ENCODE assay signal across 6 cellular contexts in the genomic region with DNA sequence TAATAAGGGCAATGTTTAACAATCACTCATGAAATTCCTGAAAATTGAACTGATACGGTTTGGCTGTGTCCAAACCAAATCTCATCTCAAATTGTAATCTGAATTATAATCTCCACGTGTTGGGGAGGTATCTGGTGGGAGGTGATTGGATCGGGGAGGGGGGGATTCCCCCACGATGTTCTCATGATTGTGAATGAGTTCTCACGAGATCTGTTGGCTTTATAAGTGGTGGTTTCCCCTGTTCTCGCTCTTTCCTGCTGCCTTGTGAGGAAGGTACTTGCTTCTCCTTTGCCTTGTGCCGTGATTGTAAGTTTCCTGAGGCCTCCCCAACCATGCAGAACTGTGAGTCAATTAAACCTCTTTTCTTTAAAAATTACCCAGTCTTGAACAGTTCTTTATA. TPM values are rescaled to one million over a fixed set of nuclear protein-coding genes. Genes with fewer than 3 reads are reported as not detected.
"Had no signal": no experiment of that assay in that cellular context is flagged by ENCODE, and none has a peak within 500 bp of the region (broad histone marks: within the 10 kb centered on the region; RNA-seq: fewer than 3 reads in every experiment).

No MANE protein-coding gene starts in this region.

- H2AFZ ChIP-seq: GM23338 had no signal

- H3K4me2 ChIP-seq: GM23338 had no signal

- H3K4me3 ChIP-seq: GM23338 had no signal

- DNase-seq: H9, HCEC 1CT, IMR-90, KBM-7 had no signal

- H3K27ac ChIP-seq: HL-60 had no signal

RNA-seq across cellular contexts. Expression of gene SKOR2, which starts 34.0 kb away (rescaled TPM):
- total RNA-seq: IMR-90 had no signal
- polyA plus RNA-seq: IMR-90 had no signal
